Comparison of ENCODE assay signal across 9 cellular contexts in genomic region chr12:113056631-113057488, GRCh38. TPM values are rescaled to one million over a fixed set of nuclear protein-coding genes. Genes with fewer than 3 reads are reported as not detected.
DNase-seq lines count a peak whose midpoint lies in the region; ATAC-seq and TF ChIP-seq lines count a peak whose summit lies in the region.
"Had no signal": no experiment of that assay in that cellular context is flagged by ENCODE, and none has a peak within 500 bp of the region (broad histone marks: within the 10 kb centered on the region; RNA-seq: fewer than 3 reads in every experiment).

TSS of gene DTX1 (plus strand) at chr12:113056730. CDS start at chr12:113058193, 1,463 bp downstream.

- no peaks in the 10 kb centered on the region for H3K4me1 ChIP-seq in H9 (ENCODE audit: insufficient read depth, low read length)
- no peaks in the 10 kb centered on the region for H3K4me1 ChIP-seq in neuronal stem cell (ENCODE audit: control insufficient read depth in 2 of 2, insufficient read depth in 1 of 2, low read depth in 1 of 2, low read length in 2 of 2)
- H3K4me1 ChIP-seq in vagina = peaks cover 16% of the 10 kb centered on the region

- no peak within 1 kb of the TSS for H2BK5ac ChIP-seq in H9 (ENCODE audit: insufficient read length, low read length)
- no peak within 1 kb of the TSS for H2BK5ac ChIP-seq in neuronal stem cell (ENCODE audit: low read length)

- peaks cover 14% of the 10 kb centered on the region for H3K27me3 ChIP-seq in H9 (ENCODE audit: insufficient read depth, low read length)
- peaks cover 0 to 66% (median 15%) of the 10 kb centered on the region in 3 experiments for H3K27me3 ChIP-seq in neuronal stem cell (ENCODE audit: control insufficient read depth in 3 of 3, insufficient read depth in 3 of 3, low read depth in 1 of 3, low read length in 3 of 3)
- H3K27me3 ChIP-seq in vagina = no peaks in the 10 kb centered on the region

- H3K56ac ChIP-seq in H9 (ENCODE audit: insufficient read length, low read depth, low read length) = no peak within 1 kb of the TSS

- no peaks in the 10 kb centered on the region for H4K20me1 ChIP-seq in H9 (ENCODE audit: control insufficient read depth, insufficient read depth, insufficient read length)

- H2BK120ac ChIP-seq in H9 (ENCODE audit: low read depth, low read length, poor library complexity, severe bottlenecking) (no peak within 1 kb of the TSS), neuronal stem cell (ENCODE audit: low read depth, low read length) (peak within 1 kb of the TSS; percentile 26)

- H3K27ac Mint-ChIP-seq in H9 = no peak within 1 kb of the TSS

- 0 out of 4 replicates have a peak, but pooled peaks cover 0 to 9% of the 10 kb centered on the region in 2 experiments for H3K4me1 Mint-ChIP-seq in H9

- WGBS in H9 (ENCODE audit: extremely low coverage, insufficient read length, low lambda C conversion rate) = no CpG with 5 or more reads among the region's 94 CpGs
- no CpG with 5 or more reads among the region's 94 CpGs for WGBS in neuronal stem cell (ENCODE audit: extremely low coverage in 2 of 2, insufficient read length in 2 of 2, insufficient replicate concordance in 1 of 2), 2 donors

- H3K4me3 ChIP-seq in neuronal stem cell (ENCODE audit: low read length in 2 of 2) (peak within 1 kb of the TSS; percentile 47 to 89), vagina (peak within 1 kb of the TSS; percentile 36 to 60)

- no peak within 1 kb of the TSS for H2BK12ac ChIP-seq in H9 (ENCODE audit: insufficient read length, low read depth, low read length)
- no peak within 1 kb of the TSS for H2BK12ac ChIP-seq in neuronal stem cell (ENCODE audit: low read length)

- H2AFZ ChIP-seq in H9 (ENCODE audit: low read length) (no peak within 1 kb of the TSS), neuronal stem cell (ENCODE audit: low read length) (peak within 1 kb of the TSS; percentile 90)

- no peaks in the 10 kb centered on the region for H3K79me1 ChIP-seq in H9 (ENCODE audit: insufficient read depth, low read depth, low read length, poor library complexity, severe bottlenecking)
- peaks cover 2% of the 10 kb centered on the region for H3K79me1 ChIP-seq in neuronal stem cell (ENCODE audit: low read depth, low read length)

- H3K79me2 ChIP-seq in H9 (ENCODE audit: insufficient read depth, low read length) = no peaks in the 10 kb centered on the region

- no peak within 1 kb of the TSS for H3K18ac ChIP-seq in H9 (ENCODE audit: insufficient read length, low read depth, low read length)
- H3K18ac ChIP-seq in neuronal stem cell (ENCODE audit: low read length) = peak within 1 kb of the TSS; percentile 95

- no peaks in the 10 kb centered on the region; a peak in 1 of 7 replicates for H3K36me3 Mint-ChIP-seq in H9 (ENCODE audit: insufficient read depth in 1 of 3, low read depth in 3 of 3)

- H3K27me3 Mint-ChIP-seq in H9 (ENCODE audit: low read depth) = peaks cover 53% of the 10 kb centered on the region

- no peak within 1 kb of the TSS for H2BK20ac ChIP-seq in H9 (ENCODE audit: low read depth, low read length, poor library complexity, severe bottlenecking)

- H2AK5ac ChIP-seq in H9 (ENCODE audit: insufficient read length, low read length) (no peak within 1 kb of the TSS), neuronal stem cell (ENCODE audit: low read depth, low read length) (peak within 1 kb of the TSS; percentile 64)

- no peak within 1 kb of the TSS for H3K4ac ChIP-seq in H9 (ENCODE audit: low read depth, low read length)
- H3K4ac ChIP-seq in neuronal stem cell (ENCODE audit: low read length) = no peak within 1 kb of the TSS

- H3K14ac ChIP-seq in H9 (ENCODE audit: insufficient read depth, low read length) (no peak within 1 kb of the TSS; the same call in 1 of the 2 replicates), neuronal stem cell (ENCODE audit: low read length) (peak within 1 kb of the TSS; percentile 40)

- H3K23me2 ChIP-seq in H9 (ENCODE audit: insufficient read length, low read depth, low read length, poor library complexity, severe bottlenecking) = no peaks in the 10 kb centered on the region

- H3K9me3 Mint-ChIP-seq in H9 = no peaks in the 10 kb centered on the region

- H3K9me3 ChIP-seq in H9 (ENCODE audit: control insufficient read depth, low read depth, low read length) (no peaks in the 10 kb centered on the region), neuronal stem cell (replicated peaks in 1 of 2; ENCODE audit: control insufficient read depth in 2 of 2, insufficient read depth in 1 of 2, low read depth in 1 of 2, low read length in 2 of 2) (no peaks in the 10 kb centered on the region), vagina (no peaks in the 10 kb centered on the region)

- TF ChIP-seq CTCF in H9 (conservative IDR thresholded peaks at IDR 0.05) (no peak), vagina (IDR thresholded peaks at IDR 0.05) (no peak)

- no peak within 1 kb of the TSS for H3K27ac ChIP-seq in H9 (ENCODE audit: insufficient read length, low read depth, low read length)
- no peak within 1 kb of the TSS for H3K27ac ChIP-seq in neuronal stem cell (replicated peaks; ENCODE audit: low read length)
- no peak within 1 kb of the TSS for H3K27ac ChIP-seq in vagina
- H3K27ac ChIP-seq: KMS-11 had no signal

- H3K9ac ChIP-seq in H9 (ENCODE audit: extremely low read depth, insufficient read length, low read length) = no peak within 1 kb of the TSS
- H3K9ac ChIP-seq in neuronal stem cell (ENCODE audit: low read depth, low read length, poor library complexity) = peak within 1 kb of the TSS; percentile 86
- H3K9ac ChIP-seq: KMS-11 had no signal

- H3K36me3 ChIP-seq in neuronal stem cell (replicated peaks in 1 of 2; ENCODE audit: control insufficient read depth in 2 of 2, insufficient read depth in 2 of 2, low read length in 2 of 2) = peaks cover 0 to 2% of the 10 kb centered on the region in 2 donors
- no peaks in the 10 kb centered on the region for H3K36me3 ChIP-seq in vagina

- no peak for TF ChIP-seq POLR2A in vagina (IDR thresholded peaks at IDR 0.05)

- intact Hi-C loops in vagina (cut with DNase I) = no loop called here

- H4K5ac ChIP-seq in H9 (ENCODE audit: insufficient read length, low read depth, low read length) = no peak within 1 kb of the TSS

- H4K8ac ChIP-seq in H9 (replicated peaks; ENCODE audit: insufficient read length, low read depth, low read length) = no peak within 1 kb of the TSS
- H4K8ac ChIP-seq in neuronal stem cell (ENCODE audit: low read depth, low read length) = no peak within 1 kb of the TSS

- no peak within 1 kb of the TSS for H3T11ph ChIP-seq in H9 (ENCODE audit: low read length)

- peak within 1 kb of the TSS; percentile 59 to 79 for H3K4me3 Mint-ChIP-seq in H9

- H3K23ac ChIP-seq in H9 (ENCODE audit: insufficient read length, low read depth, low read length) = no peak within 1 kb of the TSS
- H3K23ac ChIP-seq in neuronal stem cell (ENCODE audit: low read depth, low read length, poor library complexity) = peak within 1 kb of the TSS; percentile 18

- H2BK15ac ChIP-seq in H9 (ENCODE audit: low read depth, low read length) = no peak within 1 kb of the TSS
- H2BK15ac ChIP-seq in neuronal stem cell (ENCODE audit: low read length) = peak within 1 kb of the TSS; percentile 26

- no peak within 1 kb of the TSS for H4K91ac ChIP-seq in H9 (ENCODE audit: insufficient read length, low read depth, low read length)
- H4K91ac ChIP-seq in neuronal stem cell (ENCODE audit: low read depth, low read length, poor library complexity) = no peak within 1 kb of the TSS

- H3K4me2 ChIP-seq in H9 (ENCODE audit: insufficient read depth, insufficient read length, low read length) (peak within 1 kb of the TSS; percentile 25), neuronal stem cell (ENCODE audit: insufficient read depth, low read length, poor library complexity, severe bottlenecking) (peak within 1 kb of the TSS; percentile 80)
- H3K4me2 ChIP-seq: KMS-11 had no signal

- ATAC-seq in HG03097 (IDR thresholded peaks at IDR 0.05; ENCODE audit: low FRiP score, unreplicated experiment) (no peak), GM21381 (IDR thresholded peaks at IDR 0.05; ENCODE audit: unreplicated experiment) (no peak)

- DNase-seq in H9 = no peak
- peak; percentile 36 for DNase-seq in activated CD4-positive, alpha-beta T cell treated with anti-CD3 and anti-CD28 coated beads, Interleukin-2, amount 50 U/mL, for 1 hour
- peak; percentile 15 for DNase-seq in epidermal melanocyte (ENCODE audit: insufficient read length, low spot score)
- no peak for DNase-seq in neuronal stem cell (ENCODE audit: low spot score)
- no peak for DNase-seq in vagina (ENCODE audit: extremely low spot score in 2 of 2)
- DNase-seq in hepatic stellate cell (ENCODE audit: low spot score) = no peak

RNA-seq across cellular contexts. Expression of gene DTX1, which starts in this region (rescaled TPM):
- total RNA-seq in H9 (2021) (3.0 and 3.5 TPM in 2 replicates), vagina (8.3 TPM)
- polyA plus RNA-seq in neuronal stem cell (2013, experiment 1 of 2) = 8.5 TPM
- polyA plus RNA-seq in neuronal stem cell (2013, experiment 2 of 2) = 8.4 TPM

Comparison
In these comparisons a context has a peak if more than half of its experiments do, and no peak if none do; other contexts are left out.
1. DNase-seq: peak in activated CD4-positive, alpha-beta T cell treated with anti-CD3 and anti-CD28 coated beads, Interleukin-2, amount 50 U/mL, for 1 hour (single experiment) and epidermal melanocyte (single experiment); none in H9 (single experiment), neuronal stem cell (single experiment), vagina (0 of 2) and hepatic stellate cell (single experiment).